In genomic region chr22:42938976-42939375, GRCh38 we compare ENCODE assay signal across 1 cellular context.
TF ChIP-seq lines count a peak whose summit lies in the region.

No MANE protein-coding gene starts in this region.

TF ChIP-seq in H1, 55 proteins besides CTCF, POLR2A, EP300 and RAD21 (continued from another document):
- TF ChIP-seq USF2 (IDR thresholded peaks at IDR 0.05; ENCODE audit: low read length) (no peak), CREB1 (IDR thresholded peaks at IDR 0.05) (no peak), ASH2L (IDR thresholded peaks at IDR 0.05; ENCODE audit: low read length) (no peak), TAF1 (IDR thresholded peaks at IDR 0.05; ENCODE audit: low read depth, low read length) (no peak), TAF7 (optimal IDR thresholded peaks at IDR 0.05; ENCODE audit: borderline replicate concordance, low read depth, low read length) (no peak), MAFK (IDR thresholded peaks at IDR 0.05; ENCODE audit: low read depth, low read length) (no peak), JUND (IDR thresholded peaks at IDR 0.05; ENCODE audit: low read length) (no peak), KDM4A (IDR thresholded peaks at IDR 0.05; ENCODE audit: low read depth, low read length, severe bottlenecking) (no peak), RXRA (IDR thresholded peaks at IDR 0.05; ENCODE audit: insufficient read depth, low read depth, low read length) (no peak), FOSL1 (IDR thresholded peaks at IDR 0.05; ENCODE audit: insufficient read depth, low read depth, low read length) (no peak), NANOG (IDR thresholded peaks at IDR 0.05; ENCODE audit: insufficient read depth, low read depth, low read length, poor library complexity, severe bottlenecking) (no peak), BRCA1 (IDR thresholded peaks at IDR 0.05; ENCODE audit: low read depth, low read length) (no peak)
